In the genomic region with DNA sequence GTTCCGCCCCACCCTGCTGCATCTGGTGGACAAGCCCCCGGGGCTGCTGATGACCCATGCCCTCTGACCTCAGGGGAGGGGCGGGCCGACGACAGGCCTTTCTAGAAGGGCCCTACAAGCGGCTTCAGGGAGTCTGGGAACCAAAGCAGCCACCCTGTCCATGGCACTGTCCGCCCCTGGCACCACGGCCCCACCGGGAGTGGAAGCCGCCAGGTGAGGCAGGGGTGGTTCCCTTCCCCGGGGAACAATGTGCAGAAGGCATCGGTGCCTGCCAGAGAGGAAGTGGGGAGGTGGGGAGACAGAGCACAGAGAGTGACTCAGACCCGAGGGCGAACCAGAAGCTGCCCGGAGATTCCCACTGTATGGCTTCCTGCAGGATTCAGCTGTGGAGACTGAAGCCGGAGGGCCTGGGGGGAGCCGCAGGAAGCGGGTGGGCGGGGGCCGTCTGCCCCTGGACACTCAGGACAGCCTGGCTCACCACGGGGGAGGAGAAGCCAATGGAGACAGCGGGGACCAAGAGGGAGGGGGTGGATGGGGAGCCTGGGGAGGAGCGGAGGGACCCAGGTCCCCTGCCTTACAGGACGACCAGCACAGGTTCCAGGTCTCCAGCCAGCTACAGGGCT, we compare ENCODE assay signal across 9 cellular contexts.
DNase-seq lines count a peak whose midpoint lies in the region; ATAC-seq and TF ChIP-seq lines count a peak whose summit lies in the region.
"Had no signal": no experiment of that assay in that cellular context is flagged by ENCODE, and none has a peak within 500 bp of the region (broad histone marks: within the 10 kb centered on the region; RNA-seq: fewer than 3 reads in every experiment).

No MANE protein-coding gene starts in this region.

- H3K27ac ChIP-seq in ACC112 (ENCODE audit: low read depth, low read length) (peak overlapping the region; percentile 15; the same call in 1 of the 2 replicates), body of pancreas (no peak overlapping the region), left lung (peak overlapping the region in 1 of 2 donors; percentile 68)

- H3K4me3 ChIP-seq in ACC112 (ENCODE audit: low read depth, low read length) (peak overlapping the region; percentile 66), body of pancreas (no peak overlapping the region), left lung (peak overlapping the region in 1 of 2 donors; percentile 20)

- peaks cover 8% of the 10 kb centered on the region for H3K4me1 ChIP-seq in ACC112 (ENCODE audit: control insufficient read depth, insufficient read depth, low read length, unreplicated experiment)
- H3K4me1 ChIP-seq in body of pancreas: peaks cover 17% of the 10 kb centered on the region
- H3K4me1 ChIP-seq in left lung: peaks cover 14 to 22% of the 10 kb centered on the region in 2 donors

- TF ChIP-seq CTCF in body of pancreas (IDR thresholded peaks at IDR 0.05) (no peak), left lung (IDR thresholded peaks at IDR 0.05) (no peak)

- intact Hi-C loops in body of pancreas (cut with DNase I) (loop anchor here (10.0 kb wide), 3 partner anchors 702 to 932 kb away; a partner anchor contains a TSS), left lung (cut with DNase I) (loop anchor here in 1 of 2 donors (10.0 kb wide), 1 partner anchor 782 kb away; no protein-coding TSS in a partner anchor)

- 7 to 15% methylated on average over 11 to 24 of the region's 24 CpGs for WGBS in body of pancreas, 2 donors

- no peak for TF ChIP-seq POLR2A in body of pancreas (IDR thresholded peaks at IDR 0.05)

- peak overlapping the region; percentile 83 for H2AFZ ChIP-seq in ACC112 (ENCODE audit: low read length, unreplicated experiment)

- H3K79me2 ChIP-seq in ACC112 (ENCODE audit: control insufficient read depth, insufficient read depth, low read length, unreplicated experiment): no peaks in the 10 kb centered on the region

- no peaks in the 10 kb centered on the region for H3K36me3 ChIP-seq in ACC112 (ENCODE audit: insufficient read depth, low read length)
- no peaks in the 10 kb centered on the region for H3K36me3 ChIP-seq in body of pancreas (replicated peaks in 1 of 2; ENCODE audit: insufficient read depth in 1 of 2, low read depth in 2 of 2)
- H3K36me3 ChIP-seq in left lung: no peaks in the 10 kb centered on the region
- H3K36me3 ChIP-seq: adrenal gland had no signal

- H3K9me3 ChIP-seq in body of pancreas (no peaks in the 10 kb centered on the region), left lung (no peaks in the 10 kb centered on the region)
- H3K9me3 ChIP-seq: adrenal gland had no signal

- peaks cover 42% of the 10 kb centered on the region for H3K27me3 ChIP-seq in ACC112 (ENCODE audit: insufficient read depth, low read length)
- H3K27me3 ChIP-seq in body of pancreas: peaks cover 6 to 12% of the 10 kb centered on the region in 2 donors
- H3K27me3 ChIP-seq in left lung: peaks cover 30 to 70% of the 10 kb centered on the region in 2 donors

- DNase-seq in GM03348 (ENCODE audit: low spot score) (peak; percentile 77), body of pancreas (peak in 3 of 4 donors; percentile 16 to 32 (median 20)), left lung (peak in 1 of 2 donors; percentile 35), T1000 (lab: John Stamatoyannopoulos, UW) (no peak), foreskin melanocyte (no peak)

- ATAC-seq in body of pancreas (peak; percentile 31), left lung (peak; percentile 60), GM19324 (IDR thresholded peaks at IDR 0.05; ENCODE audit: low FRiP score, unreplicated experiment) (no peak), HG03108 (IDR thresholded peaks at IDR 0.05; ENCODE audit: unreplicated experiment) (no peak)

Comparison
In these comparisons a context has a peak if more than half of its experiments do, and no peak if none do; other contexts are left out.
1. DNase-seq: peak in GM03348 (single experiment) and body of pancreas (3 of 4); none in T1000 (single experiment) and foreskin melanocyte (single experiment).
2. ATAC-seq: peak in body of pancreas (single experiment) and left lung (single experiment); none in GM19324 (single experiment) and HG03108 (single experiment).